In genomic region chr10:1294748-1295147, GRCh38 we compare ENCODE assay signal across 20 cellular contexts.
DNase-seq lines count a peak whose midpoint lies in the region; ATAC-seq and TF ChIP-seq lines count a peak whose summit lies in the region.
"Had no signal": no experiment of that assay in that cellular context is flagged by ENCODE, and none has a peak within 500 bp of the region (broad histone marks: within the 10 kb centered on the region; RNA-seq: fewer than 3 reads in every experiment).

No MANE protein-coding gene starts in this region.

- H3K4me3 ChIP-seq in PC-3 (ENCODE audit: low read length), result no peak overlapping the region
- H3K4me3 ChIP-seq: Peyer's patch, SJSA1 had no signal

- H3K27me3 ChIP-seq in layer of hippocampus (ENCODE audit: control insufficient read depth, insufficient read depth, low read length), result no peaks in the 10 kb centered on the region
- H3K27me3 ChIP-seq in PC-3 (ENCODE audit: low read length), result peaks cover 30% of the 10 kb centered on the region; the same call in 1 of the 2 replicates
- H3K27me3 ChIP-seq: Peyer's patch had no signal

- H3K27ac Mint-ChIP-seq in activated CD8-positive, alpha-beta T cell treated with anti-CD3 and anti-CD28 coated beads for 36 hours, result no peak overlapping the region
- H3K27ac Mint-ChIP-seq: CD8-positive, alpha-beta memory T cell had no signal

- POLR2A ChIA-PET in activated CD8-positive, alpha-beta T cell treated with anti-CD3 and anti-CD28 coated beads for 36 hours (lab: Charles Lee), result no interaction called here
- POLR2A ChIA-PET in PC-3 (lab: Charles Lee; ENCODE audit: unreplicated experiment), result no interaction called here

- intact Hi-C loops in activated CD8-positive, alpha-beta T cell treated with anti-CD3 and anti-CD28 coated beads for 36 hours (cut with micrococcal nuclease), result no loop called here
- intact Hi-C loops in PC-3 (cut with micrococcal nuclease), result no loop called here

- no peak overlapping the region for H3K4me3 Mint-ChIP-seq in activated CD8-positive, alpha-beta T cell treated with anti-CD3 and anti-CD28 coated beads for 36 hours
- H3K4me3 Mint-ChIP-seq: CD8-positive, alpha-beta memory T cell had no signal

- H3K27me3 Mint-ChIP-seq in activated CD8-positive, alpha-beta T cell treated with anti-CD3 and anti-CD28 coated beads for 36 hours, result peaks cover 10% of the 10 kb centered on the region

- H3K79me2 ChIP-seq in PC-3 (ENCODE audit: low read length), result no peaks in the 10 kb centered on the region

- H3K27ac ChIP-seq in layer of hippocampus (ENCODE audit: low read depth, low read length) (peak overlapping the region; percentile 31), substantia nigra (ENCODE audit: low read depth, low read length, poor library complexity, severe bottlenecking) (peak overlapping the region; percentile 32), PC-3 (ENCODE audit: low read length) (no peak overlapping the region)
- H3K27ac ChIP-seq: C4-2B, Peyer's patch, SJSA1 had no signal

- BruUV-seq in PC-3 (replicated peaks; lab: Mats Ljungman, UMichigan), result no TSS peak

- TF ChIP-seq CTCF in activated CD8-positive, alpha-beta T cell treated with anti-CD3 and anti-CD28 coated beads for 36 hours (IDR thresholded peaks at IDR 0.05), result no peak
- TF ChIP-seq CTCF in PC-3 (conservative IDR thresholded peaks at IDR 0.05; ENCODE audit: low read depth, low read length), result no peak

- H3K4me1 ChIP-seq in PC-3 (ENCODE audit: insufficient read depth, low read length), result no peaks in the 10 kb centered on the region
- H3K4me1 ChIP-seq: Peyer's patch, SJSA1 had no signal

- no peak overlapping the region for H3K9ac ChIP-seq in PC-3 (ENCODE audit: low read length)

- H3K36me3 Mint-ChIP-seq in activated CD8-positive, alpha-beta T cell treated with anti-CD3 and anti-CD28 coated beads for 36 hours (ENCODE audit: low read depth), result no peaks in the 10 kb centered on the region
- H3K36me3 Mint-ChIP-seq: CD8-positive, alpha-beta memory T cell had no signal

- peaks cover 5% of the 10 kb centered on the region for H3K4me1 Mint-ChIP-seq in activated CD8-positive, alpha-beta T cell treated with anti-CD3 and anti-CD28 coated beads for 36 hours (ENCODE audit: low read depth)

- H3K9me3 Mint-ChIP-seq in activated CD8-positive, alpha-beta T cell treated with anti-CD3 and anti-CD28 coated beads for 36 hours, result no peaks in the 10 kb centered on the region
- H3K9me3 Mint-ChIP-seq: CD8-positive, alpha-beta memory T cell had no signal

- peak; percentile 7 for DNase-seq in COLO668 (lab: John Stamatoyannopoulos, UW; ENCODE audit: unreplicated experiment)
- DNase-seq in SK-N-DZ (ENCODE audit: low spot score), result peak; percentile 53
- no peak for DNase-seq in substantia nigra (lab: John Stamatoyannopoulos, UW)
- no peak for DNase-seq in activated CD8-positive, alpha-beta T cell treated with anti-CD3 and anti-CD28 coated beads for 36 hours
- DNase-seq in PC-3, result no peak
- DNase-seq: CD8-positive, alpha-beta memory T cell; DMS53; GDM1; GOT3; Karpas-422; MV-4-11; NCI-H1105 treated with DMSO at 0.1 percent for 48 hours; NCI-H2081 treated with DMSO at 0.1 percent for 48 hours; NCI-H510A treated with DMSO at 0.1 percent for 48 hours; NCI-H748 treated with DMSO at 0.1 percent for 48 hours; Peyer's patch had no signal

- no peaks in the 10 kb centered on the region for H3K36me3 ChIP-seq in PC-3 (ENCODE audit: low read depth, low read length)
- H3K36me3 ChIP-seq: Peyer's patch, SJSA1 had no signal

- H3K9me2 ChIP-seq in PC-3 (replicated peaks; ENCODE audit: low read length), result no peaks in the 10 kb centered on the region

- H2AFZ ChIP-seq in PC-3 (ENCODE audit: low read length), result no peak overlapping the region

- H4K20me1 ChIP-seq in PC-3 (ENCODE audit: low read length), result no peaks in the 10 kb centered on the region

- ATAC-seq in HG02973 (IDR thresholded peaks at IDR 0.05; ENCODE audit: unreplicated experiment) (no peak), PC-3 (no peak)
- ATAC-seq in activated CD8-positive, alpha-beta T cell treated with anti-CD3 and anti-CD28 coated beads for 36 hours, result no peak

- no peaks in the 10 kb centered on the region for H3K9me3 ChIP-seq in PC-3 (ENCODE audit: low read length)
- H3K9me3 ChIP-seq: Peyer's patch, SJSA1 had no signal

- no peaks in the 10 kb centered on the region for H3F3A ChIP-seq in PC-3 (ENCODE audit: low read length, unreplicated experiment)

- CTCF ChIA-PET in activated CD8-positive, alpha-beta T cell treated with anti-CD3 and anti-CD28 coated beads for 36 hours (lab: Charles Lee), result no interaction called here
- CTCF ChIA-PET in PC-3 (lab: Charles Lee), result no interaction called here

- no peak overlapping the region for H3K4me2 ChIP-seq in PC-3 (ENCODE audit: low read length)

Comparison
In these comparisons a context has a peak if more than half of its experiments do, and no peak if none do; other contexts are left out.
1. DNase-seq: peak in COLO668 (single experiment) and SK-N-DZ (single experiment); none in substantia nigra (0 of 49), activated CD8-positive, alpha-beta T cell treated with anti-CD3 and anti-CD28 coated beads for 36 hours (single experiment) and PC-3 (single experiment).